ENCODE assay signal across 8 cellular contexts in genomic region chr6:33247977-33248642, GRCh38. TPM values are rescaled to one million over a fixed set of nuclear protein-coding genes. Genes with fewer than 3 reads are reported as not detected.
DNase-seq lines count a peak whose midpoint lies in the region; ATAC-seq and TF ChIP-seq lines count a peak whose summit lies in the region.

No MANE protein-coding gene starts in this region.

- H3K36me3 Mint-ChIP-seq in Calu3 (ENCODE audit: insufficient read depth, unreplicated experiment), result peaks cover 42% of the 10 kb centered on the region
- peaks cover 11% of the 10 kb centered on the region for H3K36me3 Mint-ChIP-seq in activated naive CD8-positive, alpha-beta T cell

- H3K27ac Mint-ChIP-seq in Calu3 (ENCODE audit: unreplicated experiment), result no peak overlapping the region
- H3K27ac Mint-ChIP-seq in activated naive CD8-positive, alpha-beta T cell, result peak overlapping the region; percentile 91

- BruUV-seq in Calu3 (replicated peaks; lab: Mats Ljungman, UMichigan), result no TSS peak

- 8% methylated on average over 15 of the region's 28 CpGs for WGBS in suprapubic skin

- intact Hi-C loops in Calu3 (cut with micrococcal nuclease; ENCODE audit: unreplicated experiment), result loop anchor here (1.0 to 5.0 kb wide), 4 partner anchors 41 to 236 kb away; partner anchors contain the start of gene RING1

- TF ChIP-seq CTCF in Calu3 (IDR thresholded peaks at IDR 0.05; ENCODE audit: unreplicated experiment) (peak; percentile 97), omental fat pad (IDR thresholded peaks at IDR 0.05) (peak in 2 of 3 donors; percentile 36 to 88), suprapubic skin (IDR thresholded peaks at IDR 0.05) (peak; percentile 95 to 96)

- no peaks in the 10 kb centered on the region for H3K9me3 ChIP-seq in suprapubic skin

- CTCF ChIA-PET in Calu3 (lab: Charles Lee), result interaction anchor here (0.6 to 2.7 kb wide), 32 partner anchors 9 to 1045 kb away, joined by 3 to 13 read pairs (median 4); partner anchors contain the start of genes RING1, RPS18 and VPS52

- peaks cover 34% of the 10 kb centered on the region for H3K4me1 ChIP-seq in suprapubic skin

- peaks cover 26% of the 10 kb centered on the region for H3K4me1 Mint-ChIP-seq in Calu3 (ENCODE audit: low read depth, unreplicated experiment)
- H3K4me1 Mint-ChIP-seq in activated naive CD8-positive, alpha-beta T cell (ENCODE audit: low read depth), result peaks cover 32% of the 10 kb centered on the region

- TF ChIP-seq POLR2A in suprapubic skin (IDR thresholded peaks at IDR 0.05), result no peak

- H3K4me3 ChIP-seq in suprapubic skin, result peak overlapping the region; percentile 71

- peaks cover 20% of the 10 kb centered on the region for H3K27me3 Mint-ChIP-seq in Calu3 (ENCODE audit: unreplicated experiment)
- H3K27me3 Mint-ChIP-seq in activated naive CD8-positive, alpha-beta T cell, result no peaks in the 10 kb centered on the region

- H3K9me3 Mint-ChIP-seq in Calu3 (ENCODE audit: low read depth, unreplicated experiment), result no peaks in the 10 kb centered on the region
- H3K9me3 Mint-ChIP-seq in activated naive CD8-positive, alpha-beta T cell (ENCODE audit: low read depth), result no peaks in the 10 kb centered on the region

- ATAC-seq in omental fat pad (ENCODE audit: low FRiP score), result peak; percentile 71

- peak; percentile 94 for DNase-seq in Calu3
- DNase-seq in HCEC 1CT, result peak; percentile 79
- peak; percentile 66 for DNase-seq in NCI-H128 (lab: John Stamatoyannopoulos, UW; ENCODE audit: unreplicated experiment)
- peak; percentile 80 for DNase-seq in SKM-1 (lab: John Stamatoyannopoulos, UW; ENCODE audit: unreplicated experiment)
- DNase-seq in glomerular visceral epithelial cell (ENCODE audit: extremely low spot score), result peak; percentile 86
- DNase-seq in omental fat pad (ENCODE audit: low spot score), result peak; percentile 98
- peak; percentile 94 to 96 for DNase-seq in suprapubic skin (ENCODE audit: low spot score in 2 of 2)

- H3K4me3 Mint-ChIP-seq in Calu3 (ENCODE audit: low read depth, unreplicated experiment), result peak overlapping the region; percentile 66
- H3K4me3 Mint-ChIP-seq in activated naive CD8-positive, alpha-beta T cell, result peak overlapping the region; percentile 90

- H3K27me3 ChIP-seq in suprapubic skin, result no peaks in the 10 kb centered on the region

- H3K36me3 ChIP-seq in suprapubic skin, result peaks cover 17% of the 10 kb centered on the region

- peak overlapping the region; percentile 96 for H3K27ac ChIP-seq in suprapubic skin

- TF ChIP-seq EP300 in suprapubic skin (IDR thresholded peaks at IDR 0.05), result no peak

RNA-seq across cellular contexts. Expression of gene VPS52, which starts 23.6 kb away (rescaled TPM):
- 99.7 and 104 TPM in 2 replicates for total RNA-seq in Calu3 (2022)
- total RNA-seq in omental fat pad, result 10 to 100 TPM; 20.2 to 54.5 (median 34.3) TPM
- 10 to 100 TPM; 44.4 to 75.1 (median 59.0) TPM for total RNA-seq in suprapubic skin

RNA-seq across cellular contexts. Expression of gene RPS18, which starts 23.8 kb away (rescaled TPM):
- total RNA-seq in Calu3 (2022) (2,667 and 2,688 TPM in 2 replicates), omental fat pad (1,000 to 10,000 TPM; 2,708 to 4,129 (median 3,024) TPM), suprapubic skin (1,000 to 10,000 TPM; 2,261 to 4,381 (median 4,042) TPM)

RNA-seq across cellular contexts. Expression of gene B3GALT4, which starts 28.8 kb away (rescaled TPM):
- total RNA-seq in Calu3 (2022), result 18.2 and 21.6 TPM in 2 replicates
- 10 to 100 TPM in 1 of 4 donors, 1 to 10 TPM in 3; 6.7 to 15.9 (median 7.9) TPM for total RNA-seq in omental fat pad
- total RNA-seq in suprapubic skin, result 10 to 100 TPM; 16.6 to 26.2 (median 18.2) TPM

RNA-seq across cellular contexts. Expression of gene RING1, which starts 39.8 kb away (rescaled TPM):
- total RNA-seq in Calu3 (2022) (53.9 and 58.9 TPM in 2 replicates), omental fat pad (10 to 100 TPM; 13.1 to 20.1 (median 15.7) TPM), suprapubic skin (10 to 100 TPM; 11.5 to 18.1 (median 14.9) TPM)

RNA-seq across cellular contexts. Expression of gene WDR46, which starts 40.9 kb away (rescaled TPM):
- 124 and 125 TPM in 2 replicates for total RNA-seq in Calu3 (2022)
- total RNA-seq in omental fat pad, result 100 to 1,000 TPM in 1 of 4 donors, 10 to 100 TPM in 3; 49.7 to 103 (median 54.3) TPM
- total RNA-seq in suprapubic skin, result 10 to 100 TPM; 41.3 to 67.2 (median 50.2) TPM

Comparison
In these comparisons a context has a peak if more than half of its experiments do, and no peak if none do; other contexts are left out.
1. Peak in every context shown above with its lines: DNase-seq, ATAC-seq, H3K4me3 ChIP-seq and H3K27ac ChIP-seq.